Comparison of ENCODE assay signal across 1 cellular context in genomic region chr7:24762771-24763170, GRCh38.
TF ChIP-seq lines count a peak whose summit lies in the region.

No MANE protein-coding gene starts in this region.

TF ChIP-seq in K562, 482 proteins besides CTCF, POLR2A, EP300 and RAD21 (continued from another document):
- no peak for TF ChIP-seq NKRF (IDR thresholded peaks at IDR 0.05; ENCODE audit: borderline replicate concordance)
- no peak for TF ChIP-seq GMEB1 (CRISPR knock-in tag; IDR thresholded peaks at IDR 0.05)
- TF ChIP-seq NELFE (IDR thresholded peaks at IDR 0.05; ENCODE audit: insufficient read depth, insufficient read length): no peak
- no peak for TF ChIP-seq ZNF785 (CRISPR knock-in tag; IDR thresholded peaks at IDR 0.05)
- TF ChIP-seq ZFX (CRISPR knock-in tag; IDR thresholded peaks at IDR 0.05): no peak
- TF ChIP-seq MTF1 (CRISPR knock-in tag; IDR thresholded peaks at IDR 0.05; ENCODE audit: borderline replicate concordance): no peak
- TF ChIP-seq ZNF282 (CRISPR knock-in tag; IDR thresholded peaks at IDR 0.05): no peak
